Comparison of ENCODE assay signal across 21 cellular contexts in genomic region chr6:128242765-128243403, GRCh38.
DNase-seq lines count a peak whose midpoint lies in the region; ATAC-seq and TF ChIP-seq lines count a peak whose summit lies in the region.
"Had no signal": no experiment of that assay in that cellular context is flagged by ENCODE, and none has a peak within 500 bp of the region (broad histone marks: within the 10 kb centered on the region; RNA-seq: fewer than 3 reads in every experiment).

No MANE protein-coding gene starts in this region.

- H3K4me1 Mint-ChIP-seq in Caco-2 (ENCODE audit: low read depth, unreplicated experiment) (peaks cover 15% of the 10 kb centered on the region), HFFc6 (ENCODE audit: low read depth) (peaks cover 31% of the 10 kb centered on the region)

- H3K36me3 Mint-ChIP-seq in Caco-2 (ENCODE audit: insufficient read depth, unreplicated experiment) (peaks cover 10% of the 10 kb centered on the region), HFFc6 (ENCODE audit: low read depth) (peaks cover 10% of the 10 kb centered on the region; the same call in 1 of the 2 replicates)
- H3K36me3 Mint-ChIP-seq: activated CD4-positive, alpha-beta memory T cell treated with anti-CD3 and anti-CD28 coated beads for 36 hours had no signal

- peak overlapping the region; percentile 63 for H3K27ac Mint-ChIP-seq in Caco-2 (ENCODE audit: unreplicated experiment)
- peak overlapping the region; percentile 76 for H3K27ac Mint-ChIP-seq in HFFc6
- H3K27ac Mint-ChIP-seq: activated CD4-positive, alpha-beta memory T cell treated with anti-CD3 and anti-CD28 coated beads for 36 hours had no signal

- DNase-seq in Caco-2 (peak in 1 of 2 experiments; percentile 11), HFFc6 (peak; percentile 60), cardiac fibroblast (ENCODE audit: low read depth in 2 of 2) (peak; percentile 47 to 50), non-pigmented ciliary epithelial cell (ENCODE audit: low read depth) (peak; percentile 37), H7 (no peak)
- no peak for DNase-seq in stimulated activated naive CD4-positive, alpha-beta T cell treated with Interleukin-2 at 50 U/mL for 16 hours (lab: John Stamatoyannopoulos, UW)
- DNase-seq: activated CD4-positive, alpha-beta memory T cell treated with anti-CD3 and anti-CD28 coated beads for 36 hours; activated gamma-delta T cell; BE2C; COR-L47; DND-41; foreskin melanocyte; islet precursor cell; lower lobe of right lung; NCI-H1694 treated with DMSO at 0.1 percent for 48 hours; psoas muscle; stimulated activated CD4-positive, alpha-beta T cell treated with anti-CD3 and anti-CD28 coated beads, Interleukin-2, amount 100 ng/mL, for 48 hours; stimulated activated naive CD4-positive, alpha-beta T cell had no signal

- POLR2A ChIA-PET in Caco-2 (lab: Charles Lee) = no interaction called here

- BruUV-seq in Caco-2 (replicated peaks; lab: Mats Ljungman, UMichigan) = no TSS peak

- H3K27me3 Mint-ChIP-seq in Caco-2 (ENCODE audit: insufficient read depth, unreplicated experiment) (no peaks in the 10 kb centered on the region), HFFc6 (ENCODE audit: insufficient read depth) (peaks cover 2% of the 10 kb centered on the region; the same call in 1 of the 2 replicates)
- H3K27me3 Mint-ChIP-seq: activated CD4-positive, alpha-beta memory T cell treated with anti-CD3 and anti-CD28 coated beads for 36 hours had no signal

- no peak overlapping the region for H3K4me3 ChIP-seq in Caco-2 (ENCODE audit: low read depth, low read length)
- H3K4me3 ChIP-seq in cardiac fibroblast (replicated peaks in 1 of 2; ENCODE audit: low read depth in 2 of 2, low read length in 2 of 2) = no peak overlapping the region
- no peak overlapping the region for H3K4me3 ChIP-seq in H7 (ENCODE audit: insufficient read depth, low read depth, low read length)
- H3K4me3 ChIP-seq: cardiac muscle cell, lower lobe of right lung, psoas muscle, skin epidermis had no signal

- ATAC-seq in HG03039 (IDR thresholded peaks at IDR 0.05; ENCODE audit: unreplicated experiment) = no peak
- ATAC-seq: lower lobe of right lung, psoas muscle had no signal

- no peaks in the 10 kb centered on the region for H3K9me3 ChIP-seq in Caco-2
- H3K9me3 ChIP-seq: BE2C, lower lobe of right lung, psoas muscle had no signal

- CTCF ChIA-PET in Caco-2 (lab: Charles Lee) = no interaction called here

- intact Hi-C loops in Caco-2 (cut with micrococcal nuclease; ENCODE audit: unreplicated experiment) = loop anchor here (1.0 kb wide), 1 partner anchor 21 kb away; no protein-coding TSS in a partner anchor

- H3K4me3 Mint-ChIP-seq in Caco-2 (ENCODE audit: unreplicated experiment) (no peak overlapping the region), HFFc6 (no peak overlapping the region)
- H3K4me3 Mint-ChIP-seq: activated CD4-positive, alpha-beta memory T cell treated with anti-CD3 and anti-CD28 coated beads for 36 hours had no signal

- TF ChIP-seq CTCF in Caco-2 (IDR thresholded peaks at IDR 0.05; ENCODE audit: insufficient read depth in 1 of 2, low read depth in 1 of 2, low read length in 1 of 2, severe bottlenecking in 1 of 2, unreplicated experiment in 1 of 2) (no peak), HFFc6 (IDR thresholded peaks at IDR 0.05) (no peak), cardiac fibroblast (IDR thresholded peaks at IDR 0.05; ENCODE audit: low read depth, low read length) (no peak)

- peaks cover 24% of the 10 kb centered on the region for H3K4me1 ChIP-seq in Caco-2
- H3K4me1 ChIP-seq: psoas muscle had no signal

- H3K27me3 ChIP-seq in Caco-2 (replicated peaks; ENCODE audit: control insufficient read depth, insufficient read depth, low read length) = no peaks in the 10 kb centered on the region
- no peaks in the 10 kb centered on the region for H3K27me3 ChIP-seq in H7 (ENCODE audit: control insufficient read depth, insufficient read depth, low read length)
- H3K27me3 ChIP-seq: BE2C, cardiac muscle cell had no signal

- H3K9me3 Mint-ChIP-seq in Caco-2 (ENCODE audit: unreplicated experiment) = no peaks in the 10 kb centered on the region
- no peaks in the 10 kb centered on the region for H3K9me3 Mint-ChIP-seq in HFFc6
- H3K9me3 Mint-ChIP-seq: activated CD4-positive, alpha-beta memory T cell treated with anti-CD3 and anti-CD28 coated beads for 36 hours had no signal

- H3K36me3 ChIP-seq in Caco-2 (ENCODE audit: control insufficient read depth, insufficient read depth, low read length) (no peaks in the 10 kb centered on the region), H7 (replicated peaks; ENCODE audit: control insufficient read depth, insufficient read depth, low read length) (no peaks in the 10 kb centered on the region; the same call in 1 of the 2 replicates)
- H3K36me3 ChIP-seq: BE2C, lower lobe of right lung had no signal

Comparison
In these comparisons a context has a peak if more than half of its experiments do, and no peak if none do; other contexts are left out.
1. DNase-seq: peak in HFFc6 (single experiment), cardiac fibroblast (2 of 2) and non-pigmented ciliary epithelial cell (single experiment); none in stimulated activated naive CD4-positive, alpha-beta T cell treated with Interleukin-2 at 50 U/mL for 16 hours (single experiment) and H7 (single experiment).